ENCODE assay signal across 18 cellular contexts in the genomic region with DNA sequence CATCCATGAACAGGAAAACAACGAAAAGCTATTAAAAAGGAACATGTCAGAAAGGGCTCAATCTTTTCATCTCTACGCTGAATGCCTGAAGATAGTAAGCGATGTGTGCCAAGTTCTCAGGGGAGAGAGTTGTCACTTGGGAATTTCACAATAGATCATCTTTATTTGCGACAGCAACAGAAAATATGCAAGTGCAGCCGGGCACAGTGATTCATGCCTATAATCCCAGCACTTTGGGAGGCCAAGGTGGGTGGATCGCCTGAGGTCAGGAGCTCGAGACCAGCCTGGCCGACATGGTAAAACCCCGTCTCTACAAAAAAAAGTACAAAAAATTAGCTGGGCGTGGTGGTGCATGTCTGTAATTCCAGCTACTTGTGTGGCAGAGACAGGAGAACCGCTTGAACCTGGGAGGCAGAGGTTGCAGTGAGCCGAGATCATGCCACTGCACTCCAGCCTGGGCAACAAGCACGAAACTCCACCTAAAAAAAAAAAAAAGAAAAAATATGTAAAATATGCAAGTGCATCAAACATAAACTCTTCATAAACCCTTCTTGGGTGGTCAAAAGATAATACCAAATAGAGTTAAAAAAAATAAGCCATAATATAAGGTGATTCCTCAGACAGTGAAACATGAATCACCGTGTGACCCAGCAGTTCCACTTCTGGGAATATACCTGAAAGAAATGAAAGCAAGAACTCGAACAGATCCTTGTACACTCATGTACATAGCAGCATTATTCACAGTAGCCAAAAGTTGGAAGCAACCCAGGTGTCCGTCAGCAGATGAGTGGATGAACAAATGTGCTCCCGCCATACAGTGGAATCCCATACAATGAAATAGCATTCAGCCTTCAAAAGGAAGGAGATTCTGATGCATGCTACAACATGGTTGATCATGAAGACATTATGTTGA. TPM values are rescaled to one million over a fixed set of nuclear protein-coding genes. Genes with fewer than 3 reads are reported as not detected.
DNase-seq lines count a peak whose midpoint lies in the region; ATAC-seq and TF ChIP-seq lines count a peak whose summit lies in the region.
"Had no signal": no experiment of that assay in that cellular context is flagged by ENCODE, and none has a peak within 500 bp of the region (broad histone marks: within the 10 kb centered on the region; RNA-seq: fewer than 3 reads in every experiment).

No MANE protein-coding gene starts in this region.

- no peaks in the 10 kb centered on the region for H3K27me3 ChIP-seq in vagina
- H3K27me3 ChIP-seq: heart right ventricle, ovary had no signal

- H3K4me1 ChIP-seq in vagina, result peaks cover 15% of the 10 kb centered on the region

- ATAC-seq in stimulated activated naive CD8-positive, alpha-beta T cell treated with anti-CD3 and anti-CD28 coated beads, Interleukin-15, Interleukin-2, amounts not matched to agents 100 U/mL and 50 U/mL, for 24 hours, result peak; percentile 32
- no peak for ATAC-seq in stimulated activated naive CD8-positive, alpha-beta T cell treated with anti-CD3 and anti-CD28 coated beads, Interleukin-15, amount 100 ng/mL, for 72 hours
- ATAC-seq in GM19324 (IDR thresholded peaks at IDR 0.05; ENCODE audit: low FRiP score, unreplicated experiment), result no peak
- ATAC-seq in GM21825 (IDR thresholded peaks at IDR 0.05; ENCODE audit: unreplicated experiment), result no peak
- ATAC-seq: GM23338, heart right ventricle had no signal

- no peaks in the 10 kb centered on the region for H3K27me3 Mint-ChIP-seq in stimulated activated naive CD8-positive, alpha-beta T cell treated with anti-CD3 and anti-CD28 coated beads, Interleukin-15, amount 100 ng/mL, for 72 hours
- H3K27me3 Mint-ChIP-seq: IgD-negative memory B cell had no signal

- peaks cover 65% of the 10 kb centered on the region for H3K4me1 Mint-ChIP-seq in stimulated activated naive CD8-positive, alpha-beta T cell treated with anti-CD3 and anti-CD28 coated beads, Interleukin-15, amount 100 ng/mL, for 72 hours

- H3K27ac ChIP-seq in VCaP (peak overlapping the region; percentile 58), vagina (peak overlapping the region; percentile 14)
- H3K27ac ChIP-seq: C4-2B, heart right ventricle, ovary had no signal

- H3K9me3 ChIP-seq in vagina, result no peaks in the 10 kb centered on the region
- H3K9me3 ChIP-seq: heart right ventricle, ovary had no signal

- no peak overlapping the region for H3K4me3 Mint-ChIP-seq in stimulated activated naive CD8-positive, alpha-beta T cell treated with anti-CD3 and anti-CD28 coated beads, Interleukin-15, amount 100 ng/mL, for 72 hours
- H3K4me3 Mint-ChIP-seq: GM23338, IgD-negative memory B cell had no signal

- intact Hi-C loops in vagina (cut with DNase I), result no loop called here

- peak overlapping the region in 1 of 2 donors; percentile 63 for H3K27ac Mint-ChIP-seq in stimulated activated naive CD8-positive, alpha-beta T cell treated with anti-CD3 and anti-CD28 coated beads, Interleukin-15, amount 100 ng/mL, for 72 hours
- H3K27ac Mint-ChIP-seq: GM23338, IgD-negative memory B cell had no signal

- DNase-seq in stimulated activated naive CD8-positive, alpha-beta T cell treated with anti-CD3 and anti-CD28 coated beads, Interleukin-15, Interleukin-2, amounts not matched to agents 100 U/mL and 50 U/mL, for 24 hours, result no peak
- no peak for DNase-seq in stimulated activated naive CD8-positive, alpha-beta T cell treated with anti-CD3 and anti-CD28 coated beads, Interleukin-15, amount 100 ng/mL, for 72 hours
- DNase-seq in fibroblast of gingiva (ENCODE audit: low read depth), result peak; percentile 12
- DNase-seq in vagina (ENCODE audit: extremely low spot score in 2 of 2), result no peak
- DNase-seq in HPDE6-E6E7 (ENCODE audit: extremely low spot score), result no peak
- DNase-seq: amygdala, DMS79, heart right ventricle, NCI-H1092, ovary, Right ventricle myocardium superior, small intestine had no signal

- TF ChIP-seq POLR2A in vagina (IDR thresholded peaks at IDR 0.05), result no peak

- TF ChIP-seq CTCF in VCaP (conservative IDR thresholded peaks at IDR 0.05) (no peak), vagina (IDR thresholded peaks at IDR 0.05) (no peak)

- peaks cover 0 to 17% of the 10 kb centered on the region in 2 donors for H3K36me3 ChIP-seq in vagina
- H3K36me3 ChIP-seq: ovary had no signal

- no peaks in the 10 kb centered on the region for H3K9me3 Mint-ChIP-seq in stimulated activated naive CD8-positive, alpha-beta T cell treated with anti-CD3 and anti-CD28 coated beads, Interleukin-15, amount 100 ng/mL, for 72 hours
- H3K9me3 Mint-ChIP-seq: GM23338, IgD-negative memory B cell had no signal

- H3K4me3 ChIP-seq in vagina, result no peak overlapping the region
- H3K4me3 ChIP-seq: GM23338, heart right ventricle, ovary had no signal

RNA-seq across cellular contexts. Expression of gene SFXN1, which starts 16.2 kb away (rescaled TPM):
- total RNA-seq in vagina, result 88.6 TPM

RNA-seq across cellular contexts. Expression of gene DRD1, which starts 50.5 kb away (rescaled TPM):
- total RNA-seq in vagina, result not detected
- total RNA-seq: Right ventricle myocardium superior had no signal
